ENCODE assay signal across 1 cellular context in the genomic region with DNA sequence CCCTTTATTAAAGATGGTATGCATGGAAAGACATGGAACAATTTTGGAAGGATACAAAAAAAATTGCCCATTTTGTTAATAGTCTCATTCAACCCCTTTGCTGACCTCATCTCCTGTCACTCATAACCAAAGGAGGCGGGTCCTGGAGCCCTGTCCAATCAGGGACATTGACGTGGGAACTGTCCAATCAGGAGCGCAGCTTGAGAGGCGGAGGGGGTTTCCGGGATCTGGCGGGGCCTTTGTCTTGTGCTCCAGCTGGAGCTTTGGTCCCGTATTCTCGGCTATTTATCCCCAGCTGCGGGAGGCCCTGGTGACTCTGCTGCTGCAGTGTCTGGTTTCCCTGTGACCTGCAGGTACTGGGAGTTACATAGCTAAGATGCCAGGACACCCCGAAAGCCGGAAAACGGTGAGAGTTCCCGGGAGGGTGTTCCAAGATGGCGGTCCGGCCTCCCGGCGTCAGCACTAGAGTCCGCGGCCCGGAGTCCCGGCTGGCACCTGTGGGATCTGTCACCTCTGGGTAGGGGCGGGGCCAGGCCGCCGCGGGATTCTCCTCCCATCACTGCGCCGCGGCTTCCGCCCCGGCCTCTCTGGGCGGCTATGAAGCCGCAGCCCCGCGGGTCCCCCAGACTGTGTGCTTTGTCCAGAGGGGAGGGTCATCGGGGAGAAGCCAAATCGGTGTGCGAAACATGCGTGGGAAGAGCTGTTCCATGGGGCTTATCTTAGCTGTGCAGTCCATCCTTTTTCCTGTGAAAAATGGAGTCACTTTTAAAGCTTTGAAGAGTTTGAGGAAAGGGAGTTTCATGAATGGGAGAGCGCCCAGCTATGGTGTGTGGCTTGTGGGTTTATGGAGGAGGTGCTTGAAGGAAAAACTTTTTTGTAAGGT.
TF ChIP-seq lines count a peak whose summit lies in the region.

Gene ZNF678 (plus strand): TSS at position 238 of the 883 bp plus-strand sequence. CDS start 87,436 bp downstream, outside the sequence.

TF ChIP-seq in HEK293, 187 proteins besides CTCF, POLR2A, EP300 and RAD21 (continued from another document):
- TF ChIP-seq ZNF521 (tag by site-specific recombination; IDR thresholded peaks at IDR 0.05), result no peak
- TF ChIP-seq ZNF223 (tag by site-specific recombination; IDR thresholded peaks at IDR 0.05), result no peak
- TF ChIP-seq ZNF10 (tag by site-specific recombination; IDR thresholded peaks at IDR 0.05), result peak; percentile 59; the same call in 1 of the 2 replicates
- TF ChIP-seq ZNF518A (tag by site-specific recombination; conservative IDR thresholded peaks at IDR 0.05; ENCODE audit: low read depth), result peak; percentile 97
- TF ChIP-seq ZNF174 (tag by site-specific recombination; IDR thresholded peaks at IDR 0.05), result no peak
- TF ChIP-seq ZNF558 (tag by site-specific recombination; IDR thresholded peaks at IDR 0.05), result peak; percentile 66; the same call in 1 of the 2 replicates
- no peak for TF ChIP-seq ZNF777 (tag by site-specific recombination; IDR thresholded peaks at IDR 0.05; ENCODE audit: borderline replicate concordance)
- TF ChIP-seq ZNF501 (tag by site-specific recombination; IDR thresholded peaks at IDR 0.05), result peak; percentile 95; the same call in 1 of the 2 replicates
- TF ChIP-seq ZNF248 (tag by site-specific recombination; IDR thresholded peaks at IDR 0.05), result no peak
- TF ChIP-seq TCF7L2 (IDR thresholded peaks at IDR 0.05; ENCODE audit: borderline replicate concordance, low read depth, low read length), result peak; percentile 39; the same call in 1 of the 2 replicates
- TF ChIP-seq YY1 (tag by site-specific recombination; IDR thresholded peaks at IDR 0.05), result peak; percentile 95
- TF ChIP-seq ZNF837 (tag by site-specific recombination; IDR thresholded peaks at IDR 0.05), result no peak
- peak; percentile 55 for TF ChIP-seq ZBTB21 (tag by site-specific recombination; IDR thresholded peaks at IDR 0.05)
- TF ChIP-seq ZBTB8A (tag by site-specific recombination; IDR thresholded peaks at IDR 0.05), result 0 out of 2 replicates have a peak, but pooled peaks have one; percentile 45
- TF ChIP-seq ZBTB20 (tag by site-specific recombination; IDR thresholded peaks at IDR 0.05), result peak; percentile 90
- peak; percentile 62; the same call in 1 of the 2 replicates for TF ChIP-seq OVOL3 (tag by site-specific recombination; IDR thresholded peaks at IDR 0.05)
- no peak for TF ChIP-seq ZNF433 (tag by site-specific recombination; IDR thresholded peaks at IDR 0.05; ENCODE audit: low read depth)
- peak; percentile 84 for TF ChIP-seq SETDB1 (IDR thresholded peaks at IDR 0.05; ENCODE audit: insufficient read length, low read length)
- TF ChIP-seq ZNF76 (tag by site-specific recombination; IDR thresholded peaks at IDR 0.05; ENCODE audit: borderline replicate concordance, low read depth), result peak; percentile 88
- TF ChIP-seq ZEB2 (tag by site-specific recombination; IDR thresholded peaks at IDR 0.05), result peak; percentile 99
- TF ChIP-seq ZNF747 (tag by site-specific recombination; IDR thresholded peaks at IDR 0.05), result no peak
- no peak for TF ChIP-seq ZNF677 (tag by site-specific recombination; IDR thresholded peaks at IDR 0.05)
- 0 out of 2 replicates have a peak, but pooled peaks have one; percentile 67 for TF ChIP-seq ZNF792 (tag by site-specific recombination; IDR thresholded peaks at IDR 0.05)
- no peak for TF ChIP-seq HOXC10 (CRISPR knock-in tag; IDR thresholded peaks at IDR 0.05)
- TF ChIP-seq ZNF843 (tag by site-specific recombination; IDR thresholded peaks at IDR 0.05), result peak; percentile 44; the same call in 1 of the 2 replicates
